Comparison of ENCODE assay signal across 1 cellular context in the genomic region with DNA sequence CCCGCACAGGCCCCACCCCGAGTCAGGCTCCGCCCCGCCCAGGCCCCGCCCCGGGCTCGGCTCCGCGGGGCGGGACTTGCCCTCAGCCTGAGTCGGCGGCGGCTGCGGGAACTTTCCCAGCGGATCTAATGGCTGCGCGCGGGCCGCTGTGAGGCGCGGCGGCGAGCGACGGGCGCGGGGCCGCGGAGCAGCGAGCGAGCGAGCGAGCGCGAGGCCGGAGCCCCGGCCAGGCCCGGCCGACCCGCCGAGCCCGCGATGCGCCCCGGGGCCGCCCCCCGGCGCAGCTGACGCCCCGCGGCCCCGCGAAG.
TF ChIP-seq lines count a peak whose summit lies in the region.

A gene with protein sequence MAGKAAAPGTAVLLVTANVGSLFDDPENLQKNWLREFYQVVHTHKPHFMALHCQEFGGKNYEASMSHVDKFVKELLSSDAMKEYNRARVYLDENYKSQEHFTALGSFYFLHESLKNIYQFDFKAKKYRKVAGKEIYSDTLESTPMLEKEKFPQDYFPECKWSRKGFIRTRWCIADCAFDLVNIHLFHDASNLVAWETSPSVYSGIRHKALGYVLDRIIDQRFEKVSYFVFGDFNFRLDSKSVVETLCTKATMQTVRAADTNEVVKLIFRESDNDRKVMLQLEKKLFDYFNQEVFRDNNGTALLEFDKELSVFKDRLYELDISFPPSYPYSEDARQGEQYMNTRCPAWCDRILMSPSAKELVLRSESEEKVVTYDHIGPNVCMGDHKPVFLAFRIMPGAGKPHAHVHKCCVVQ (plus strand): TSS at position 75 of the 308 bp plus-strand sequence. CDS start 310 bp downstream, outside the sequence.

TF ChIP-seq in HepG2, 621 proteins besides CTCF, POLR2A, EP300 and RAD21 (continued from another document):
- TF ChIP-seq, protein P1, sequence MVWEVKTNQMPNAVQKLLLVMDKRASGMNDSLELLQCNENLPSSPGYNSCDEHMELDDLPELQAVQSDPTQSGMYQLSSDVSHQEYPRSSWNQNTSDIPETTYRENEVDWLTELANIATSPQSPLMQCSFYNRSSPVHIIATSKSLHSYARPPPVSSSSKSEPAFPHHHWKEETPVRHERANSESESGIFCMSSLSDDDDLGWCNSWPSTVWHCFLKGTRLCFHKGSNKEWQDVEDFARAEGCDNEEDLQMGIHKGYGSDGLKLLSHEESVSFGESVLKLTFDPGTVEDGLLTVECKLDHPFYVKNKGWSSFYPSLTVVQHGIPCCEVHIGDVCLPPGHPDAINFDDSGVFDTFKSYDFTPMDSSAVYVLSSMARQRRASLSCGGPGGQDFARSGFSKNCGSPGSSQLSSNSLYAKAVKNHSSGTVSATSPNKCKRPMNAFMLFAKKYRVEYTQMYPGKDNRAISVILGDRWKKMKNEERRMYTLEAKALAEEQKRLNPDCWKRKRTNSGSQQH (CRISPR knock-in tag; IDR thresholded peaks at IDR 0.05; ENCODE audit: low read depth), result no peak
- TF ChIP-seq NONO (IDR thresholded peaks at IDR 0.05) (no peak), NONO (CRISPR knock-in tag; conservative IDR thresholded peaks at IDR 0.05) (0 out of 2 replicates have a peak, but pooled peaks have one; percentile 11), POLR2G (IDR thresholded peaks at IDR 0.05; ENCODE audit: low read depth, low read length) (peak; percentile 71), MXI1 (IDR thresholded peaks at IDR 0.05; ENCODE audit: borderline replicate concordance, low read depth, low read length) (peak; percentile 3; the same call in 1 of the 3 replicates), TAF1 (CRISPR knock-in tag; IDR thresholded peaks at IDR 0.05) (0 out of 2 replicates have a peak, but pooled peaks have one; percentile 27), RBFOX2 (IDR thresholded peaks at IDR 0.05; ENCODE audit: low read depth, low read length) (peak; percentile 56; the same call in 1 of the 2 replicates), BRCA1 (CRISPR knock-in tag; IDR thresholded peaks at IDR 0.05) (no peak), POLR2AphosphoS5 (IDR thresholded peaks at IDR 0.05; ENCODE audit: low read depth, low read length) (peak; percentile 54)
